8 cellular contexts compared by ENCODE assay signal in genomic region chr1:171715813-171716251, GRCh38. TPM values are rescaled to one million over a fixed set of nuclear protein-coding genes. Genes with fewer than 3 reads are reported as not detected.
DNase-seq lines count a peak whose midpoint lies in the region; ATAC-seq and TF ChIP-seq lines count a peak whose summit lies in the region.

No MANE protein-coding gene starts in this region.

- H3K27ac ChIP-seq in coronary artery, result no peak overlapping the region

- peak; percentile 34 for TF ChIP-seq CTCF in coronary artery (IDR thresholded peaks at IDR 0.05)
- TF ChIP-seq CTCF in neural crest cell (conservative IDR thresholded peaks at IDR 0.05), result peak; percentile 69

- no peak overlapping the region for H3K27ac Mint-ChIP-seq in neural crest cell (ENCODE audit: unreplicated experiment)

- H3K4me3 ChIP-seq in coronary artery, result no peak overlapping the region

- DNase-seq in DMS53 (lab: John Stamatoyannopoulos, UW) (peak; percentile 46), NAMALWA (ENCODE audit: low spot score) (peak; percentile 59), coronary artery (ENCODE audit: low spot score) (no peak), neural crest cell (ENCODE audit: low read depth, low spot score) (no peak), iPS-NIHi7 (ENCODE audit: extremely low spot score) (no peak)
- no peak for DNase-seq in activated CD8-positive, alpha-beta memory T cell treated with anti-CD3 and anti-CD28 coated beads, Interleukin-2, amount 50 U/mL, for 4 hours

- ATAC-seq in HG02870 (IDR thresholded peaks at IDR 0.05; ENCODE audit: unreplicated experiment), result no peak
- ATAC-seq in HG03139 (IDR thresholded peaks at IDR 0.05; ENCODE audit: unreplicated experiment), result no peak

- no peaks in the 10 kb centered on the region for H3K4me1 Mint-ChIP-seq in neural crest cell

- H3K36me3 Mint-ChIP-seq in neural crest cell (ENCODE audit: low read depth), result peaks cover 5% of the 10 kb centered on the region

- no peaks in the 10 kb centered on the region for H3K27me3 Mint-ChIP-seq in neural crest cell (ENCODE audit: low read depth)

- no peaks in the 10 kb centered on the region for H3K9me3 Mint-ChIP-seq in neural crest cell

- H3K4me3 Mint-ChIP-seq in neural crest cell, result no peak overlapping the region

RNA-seq across cellular contexts. Expression of gene VAMP4, which starts 26.0 kb away (rescaled TPM):
- total RNA-seq in neural crest cell, result 10.3 and 11.1 TPM in 2 replicates

Comparison
In these comparisons a context has a peak if more than half of its experiments do, and no peak if none do; other contexts are left out.
1. DNase-seq: peak in DMS53 (single experiment) and NAMALWA (single experiment); none in coronary artery (single experiment), neural crest cell (single experiment), iPS-NIHi7 (single experiment) and activated CD8-positive, alpha-beta memory T cell treated with anti-CD3 and anti-CD28 coated beads, Interleukin-2, amount 50 U/mL, for 4 hours (single experiment).